22 cellular contexts compared by ENCODE assay signal in the genomic region with DNA sequence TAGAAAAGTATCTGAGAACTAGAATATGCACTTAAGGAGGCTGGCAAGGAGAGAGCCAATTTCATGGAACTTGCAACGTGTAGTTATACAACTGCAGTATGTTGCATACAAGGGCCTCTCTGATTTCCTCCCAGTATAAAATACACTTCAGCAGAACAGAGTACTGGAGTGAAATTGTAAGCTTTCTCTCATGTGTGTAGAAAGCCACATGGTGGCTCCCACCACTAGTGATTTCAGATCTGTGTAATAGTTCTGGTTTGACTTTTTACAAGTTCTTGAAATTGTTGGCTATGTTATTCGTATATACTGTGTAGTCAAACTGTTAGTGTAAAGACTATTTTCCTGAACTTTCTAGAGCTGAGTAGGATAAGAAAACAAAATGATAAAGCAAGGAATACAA. TPM values are rescaled to one million over a fixed set of nuclear protein-coding genes. Genes with fewer than 3 reads are reported as not detected.
DNase-seq lines count a peak whose midpoint lies in the region; ATAC-seq and TF ChIP-seq lines count a peak whose summit lies in the region.
"Had no signal": no experiment of that assay in that cellular context is flagged by ENCODE, and none has a peak within 500 bp of the region (broad histone marks: within the 10 kb centered on the region; RNA-seq: fewer than 3 reads in every experiment).

No MANE protein-coding gene starts in this region.

- POLR2A ChIA-PET in A673 (lab: Charles Lee; ENCODE audit: low non-redundant PET) = no interaction called here

- ATAC-seq in GM18517 (IDR thresholded peaks at IDR 0.05; ENCODE audit: unreplicated experiment) (peak; percentile 51), HG02610 (IDR thresholded peaks at IDR 0.05; ENCODE audit: unreplicated experiment) (peak; percentile 55), GM21526 (IDR thresholded peaks at IDR 0.05; ENCODE audit: low FRiP score, unreplicated experiment) (no peak)
- ATAC-seq: activated CD8-positive, alpha-beta memory T cell treated with anti-CD3 and anti-CD28 coated beads, Interleukin-2, amount 10 ng/mL, durations not matched to agents 7 days and 5 days; CD8-positive, alpha-beta T cell; K562; mucosa of descending colon had no signal

- H3K27me3 ChIP-seq in A673 (replicated peaks; ENCODE audit: insufficient read depth, low read depth, low read length, poor library complexity) (no peaks in the 10 kb centered on the region), dorsolateral prefrontal cortex (no peaks in the 10 kb centered on the region)
- H3K27me3 ChIP-seq: sigmoid colon, SJSA1 had no signal

- no peaks in the 10 kb centered on the region for H3K36me3 ChIP-seq in A673 (ENCODE audit: insufficient read depth, low read length, poor library complexity, severe bottlenecking)
- H3K36me3 ChIP-seq: HAP-1, sigmoid colon, SJSA1 had no signal

- no peaks in the 10 kb centered on the region for H3K9me3 ChIP-seq in A673 (ENCODE audit: low read depth, low read length, poor library complexity, severe bottlenecking)
- H3K9me3 ChIP-seq: HAP-1, mucosa of descending colon, sigmoid colon, SJSA1 had no signal

- no TSS peak for BruUV-seq in A673 (replicated peaks; lab: Mats Ljungman, UMichigan)

- H3K4me3 ChIP-seq in A673 (ENCODE audit: low read depth, low read length, poor library complexity, severe bottlenecking) = no peak overlapping the region
- H3K4me3 ChIP-seq in dorsolateral prefrontal cortex = no peak overlapping the region
- H3K4me3 ChIP-seq: HAP-1, K562, mucosa of descending colon, sigmoid colon, SJSA1 had no signal

- DNase-seq in A673 (ENCODE audit: low spot score) = no peak
- DNase-seq in NCI-H69 (lab: John Stamatoyannopoulos, UW) = peak; percentile 29
- DNase-seq in DMS79 treated with DMSO at 0.1 percent for 48 hours (lab: John Stamatoyannopoulos, UW) = no peak
- DNase-seq in dorsolateral prefrontal cortex = no peak
- DNase-seq in HUDEP-2 (lab: John Stamatoyannopoulos, UW; ENCODE audit: unreplicated experiment in 76 of 76) = no peak
- DNase-seq: activated CD4-positive, alpha-beta T cell treated with anti-CD3 and anti-CD28 coated beads for 1 hour; activated CD8-positive, alpha-beta memory T cell treated with anti-CD3 and anti-CD28 coated beads, Interleukin-2, amount 10 ng/mL, durations not matched to agents 7 days and 5 days; activated gamma-delta T cell treated with Interleukin-2 at 50 U/mL for 16 hours; CD8-positive, alpha-beta T cell; EL; mucosa of descending colon; NCI-H1092; NCI-H226; sigmoid colon; stimulated activated CD4-positive, alpha-beta T cell treated with anti-CD3 and anti-CD28 coated beads, Interleukin-1b, Interleukin-23, amount 100 ng/mL, for 48 hours; T1000 had no signal

- intact Hi-C loops in A673 (cut with micrococcal nuclease; ENCODE audit: unreplicated experiment) (no loop called here), dorsolateral prefrontal cortex (cut with DNase I) (no loop called here)

- H3K4me1 ChIP-seq in A673 (ENCODE audit: insufficient read depth, low read length, poor library complexity, severe bottlenecking) = peaks cover 6% of the 10 kb centered on the region
- H3K4me1 ChIP-seq: SJSA1 had no signal

- CTCF ChIA-PET in A673 (lab: Charles Lee) = no interaction called here

- TF ChIP-seq CTCF in A673 (conservative IDR thresholded peaks at IDR 0.05; ENCODE audit: low read depth, low read length) (peak; percentile 31; the same call in 1 of the 2 replicates), dorsolateral prefrontal cortex (IDR thresholded peaks at IDR 0.05 in 54 of 56, conservative IDR thresholded peaks at IDR 0.05 in 2 of 56; ENCODE audit: low read depth in 1 of 56, partially characterized antibody in 56 of 56) (peak in 13 of 56 donors; percentile 10 to 47 (median 22))

- H3K27ac ChIP-seq in A673 (ENCODE audit: low read depth, low read length, poor library complexity, severe bottlenecking) = no peak overlapping the region
- no peak overlapping the region for H3K27ac ChIP-seq in dorsolateral prefrontal cortex
- H3K27ac ChIP-seq: sigmoid colon, SJSA1 had no signal

RNA-seq across cellular contexts. Expression of a gene that starts 16.4 kb away (rescaled TPM):
- total RNA-seq in A673 (2021) (36.2 and 37.6 TPM in 2 replicates), dorsolateral prefrontal cortex (100 to 1,000 TPM; 136 to 490 (median 292) TPM)
- total RNA-seq: activated CD8-positive, alpha-beta memory T cell treated with anti-CD3 and anti-CD28 coated beads, Interleukin-2, amount 10 ng/mL, durations not matched to agents 7 days and 5 days; CD8-positive, alpha-beta T cell; SJSA1 had no signal
